In the genomic region with DNA sequence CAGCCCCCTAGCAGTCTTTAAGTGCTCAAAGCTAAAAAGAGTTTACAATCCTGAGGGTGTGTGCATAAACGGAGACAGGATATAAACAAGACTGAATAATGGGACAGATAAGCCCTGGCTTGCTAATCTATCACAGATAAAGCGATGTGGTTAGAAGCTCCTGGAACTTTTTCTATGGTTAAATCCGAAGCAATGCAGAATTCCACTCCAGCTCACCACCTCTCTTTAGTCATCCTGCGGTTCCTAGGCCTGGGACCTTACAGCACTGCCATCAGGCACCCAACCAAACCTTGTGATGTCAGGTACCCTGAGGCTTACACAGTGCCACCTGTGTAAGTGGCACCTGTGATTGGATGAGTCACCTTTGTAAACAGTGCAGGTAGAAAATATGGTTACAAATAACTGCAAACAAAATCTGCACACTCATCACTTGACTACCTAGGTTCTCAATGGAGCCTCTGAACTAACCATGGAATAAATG, we compare ENCODE assay signal across 1 cellular context.
TF ChIP-seq lines count a peak whose summit lies in the region.

No MANE protein-coding gene starts in this region.

TF ChIP-seq in HepG2, 621 proteins besides CTCF, POLR2A, EP300 and RAD21 (continued from another document):
- TF ChIP-seq PLSCR1 (CRISPR knock-in tag; IDR thresholded peaks at IDR 0.05; ENCODE audit: borderline replicate concordance) = no peak
- no peak for TF ChIP-seq TBL1XR1 (IDR thresholded peaks at IDR 0.05; ENCODE audit: borderline replicate concordance, low read length, partially characterized antibody)
- TF ChIP-seq, protein P1, sequence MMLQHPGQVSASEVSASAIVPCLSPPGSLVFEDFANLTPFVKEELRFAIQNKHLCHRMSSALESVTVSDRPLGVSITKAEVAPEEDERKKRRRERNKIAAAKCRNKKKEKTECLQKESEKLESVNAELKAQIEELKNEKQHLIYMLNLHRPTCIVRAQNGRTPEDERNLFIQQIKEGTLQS (CRISPR knock-in tag; IDR thresholded peaks at IDR 0.05) = 0 out of 2 replicates have a peak, but pooled peaks have one; percentile 36
- TF ChIP-seq ZNF775 (CRISPR knock-in tag; IDR thresholded peaks at IDR 0.05; ENCODE audit: borderline replicate concordance) = no peak
- TF ChIP-seq ZBTB34 (CRISPR knock-in tag; IDR thresholded peaks at IDR 0.05) = no peak
- no peak for TF ChIP-seq ZNF607 (CRISPR knock-in tag; IDR thresholded peaks at IDR 0.05; ENCODE audit: borderline replicate concordance)
- TF ChIP-seq, protein P2, sequence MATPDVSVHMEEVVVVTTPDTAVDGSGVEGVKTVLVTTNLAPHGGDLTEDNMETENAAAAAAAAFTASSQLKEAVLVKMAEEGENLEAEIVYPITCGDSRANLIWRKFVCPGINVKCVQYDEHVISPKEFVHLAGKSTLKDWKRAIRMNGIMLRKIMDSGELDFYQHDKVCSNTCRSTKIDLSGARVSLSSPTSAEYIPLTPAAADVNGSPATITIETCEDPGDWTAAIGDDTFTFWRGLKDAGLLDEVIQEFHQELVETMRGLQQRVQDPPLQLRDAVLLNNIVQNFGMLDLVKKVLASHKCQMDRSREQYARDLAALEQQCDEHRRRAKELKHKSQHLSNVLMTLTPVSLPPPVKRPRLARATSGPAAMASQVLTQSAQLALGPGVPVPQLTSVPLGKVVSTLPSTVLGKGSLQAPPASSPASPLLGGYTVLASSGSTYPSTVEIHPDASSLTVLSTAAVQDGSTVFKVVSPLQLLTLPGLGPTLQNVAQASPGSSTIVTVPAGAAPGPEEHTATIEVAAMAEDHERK (CRISPR knock-in tag; IDR thresholded peaks at IDR 0.05; ENCODE audit: low read depth) = no peak
- no peak for TF ChIP-seq SNAPC5 (CRISPR knock-in tag; IDR thresholded peaks at IDR 0.05; ENCODE audit: borderline replicate concordance)
- TF ChIP-seq MAFK (conservative IDR thresholded peaks at IDR 0.05 in 1 of 2, IDR thresholded peaks at IDR 0.05 in 1 of 2; ENCODE audit: low read length in 2 of 2) = peak; percentile 83 to 87
TF ChIP-seq in HepG2: peak in this region for 6.
